In the genomic region with DNA sequence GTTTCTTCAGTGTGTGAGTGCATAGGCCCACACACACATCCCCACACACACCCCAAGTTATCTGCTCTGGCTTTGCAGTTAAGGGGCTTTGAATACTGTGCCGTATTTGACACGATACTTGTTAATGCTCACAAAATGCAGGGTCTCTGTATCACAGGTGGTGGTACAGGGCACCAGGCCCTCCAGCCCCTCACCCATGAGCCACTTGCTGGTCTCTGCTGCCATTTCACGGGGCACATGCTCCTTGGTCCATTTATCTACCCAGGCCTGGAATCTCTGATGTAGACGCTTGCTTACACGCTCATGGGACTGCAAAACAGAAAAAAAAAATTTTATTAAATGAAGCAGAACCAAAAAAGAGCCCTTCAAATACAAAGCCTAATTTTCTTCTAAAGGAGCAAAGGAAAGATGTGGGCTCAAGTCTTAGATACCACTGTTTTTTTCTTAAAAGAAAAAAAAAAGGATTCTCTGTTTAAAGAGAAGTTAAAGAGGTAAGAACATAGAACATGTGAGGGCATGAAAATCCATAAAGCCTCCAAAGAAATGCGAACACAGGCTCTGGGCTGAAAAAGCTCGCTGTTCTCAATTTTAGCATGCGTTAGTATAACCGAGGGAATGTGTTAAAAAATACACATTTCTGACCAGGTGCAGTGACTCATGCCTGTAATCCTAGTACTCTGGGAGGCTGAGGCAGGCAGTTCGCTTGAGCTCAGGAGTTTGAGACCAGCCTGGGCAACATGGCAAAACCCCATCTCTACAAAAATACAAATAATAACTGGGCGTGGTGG, we compare ENCODE assay signal across 2 cellular contexts.
TF ChIP-seq lines count a peak whose summit lies in the region.

No MANE protein-coding gene starts in this region.

TF ChIP-seq in GM23338, 12 proteins besides CTCF, POLR2A, EP300 and RAD21:
- TF ChIP-seq EZH2 (IDR thresholded peaks at IDR 0.05; ENCODE audit: low read depth, unreplicated experiment) = no peak
- TF ChIP-seq, protein P1, sequence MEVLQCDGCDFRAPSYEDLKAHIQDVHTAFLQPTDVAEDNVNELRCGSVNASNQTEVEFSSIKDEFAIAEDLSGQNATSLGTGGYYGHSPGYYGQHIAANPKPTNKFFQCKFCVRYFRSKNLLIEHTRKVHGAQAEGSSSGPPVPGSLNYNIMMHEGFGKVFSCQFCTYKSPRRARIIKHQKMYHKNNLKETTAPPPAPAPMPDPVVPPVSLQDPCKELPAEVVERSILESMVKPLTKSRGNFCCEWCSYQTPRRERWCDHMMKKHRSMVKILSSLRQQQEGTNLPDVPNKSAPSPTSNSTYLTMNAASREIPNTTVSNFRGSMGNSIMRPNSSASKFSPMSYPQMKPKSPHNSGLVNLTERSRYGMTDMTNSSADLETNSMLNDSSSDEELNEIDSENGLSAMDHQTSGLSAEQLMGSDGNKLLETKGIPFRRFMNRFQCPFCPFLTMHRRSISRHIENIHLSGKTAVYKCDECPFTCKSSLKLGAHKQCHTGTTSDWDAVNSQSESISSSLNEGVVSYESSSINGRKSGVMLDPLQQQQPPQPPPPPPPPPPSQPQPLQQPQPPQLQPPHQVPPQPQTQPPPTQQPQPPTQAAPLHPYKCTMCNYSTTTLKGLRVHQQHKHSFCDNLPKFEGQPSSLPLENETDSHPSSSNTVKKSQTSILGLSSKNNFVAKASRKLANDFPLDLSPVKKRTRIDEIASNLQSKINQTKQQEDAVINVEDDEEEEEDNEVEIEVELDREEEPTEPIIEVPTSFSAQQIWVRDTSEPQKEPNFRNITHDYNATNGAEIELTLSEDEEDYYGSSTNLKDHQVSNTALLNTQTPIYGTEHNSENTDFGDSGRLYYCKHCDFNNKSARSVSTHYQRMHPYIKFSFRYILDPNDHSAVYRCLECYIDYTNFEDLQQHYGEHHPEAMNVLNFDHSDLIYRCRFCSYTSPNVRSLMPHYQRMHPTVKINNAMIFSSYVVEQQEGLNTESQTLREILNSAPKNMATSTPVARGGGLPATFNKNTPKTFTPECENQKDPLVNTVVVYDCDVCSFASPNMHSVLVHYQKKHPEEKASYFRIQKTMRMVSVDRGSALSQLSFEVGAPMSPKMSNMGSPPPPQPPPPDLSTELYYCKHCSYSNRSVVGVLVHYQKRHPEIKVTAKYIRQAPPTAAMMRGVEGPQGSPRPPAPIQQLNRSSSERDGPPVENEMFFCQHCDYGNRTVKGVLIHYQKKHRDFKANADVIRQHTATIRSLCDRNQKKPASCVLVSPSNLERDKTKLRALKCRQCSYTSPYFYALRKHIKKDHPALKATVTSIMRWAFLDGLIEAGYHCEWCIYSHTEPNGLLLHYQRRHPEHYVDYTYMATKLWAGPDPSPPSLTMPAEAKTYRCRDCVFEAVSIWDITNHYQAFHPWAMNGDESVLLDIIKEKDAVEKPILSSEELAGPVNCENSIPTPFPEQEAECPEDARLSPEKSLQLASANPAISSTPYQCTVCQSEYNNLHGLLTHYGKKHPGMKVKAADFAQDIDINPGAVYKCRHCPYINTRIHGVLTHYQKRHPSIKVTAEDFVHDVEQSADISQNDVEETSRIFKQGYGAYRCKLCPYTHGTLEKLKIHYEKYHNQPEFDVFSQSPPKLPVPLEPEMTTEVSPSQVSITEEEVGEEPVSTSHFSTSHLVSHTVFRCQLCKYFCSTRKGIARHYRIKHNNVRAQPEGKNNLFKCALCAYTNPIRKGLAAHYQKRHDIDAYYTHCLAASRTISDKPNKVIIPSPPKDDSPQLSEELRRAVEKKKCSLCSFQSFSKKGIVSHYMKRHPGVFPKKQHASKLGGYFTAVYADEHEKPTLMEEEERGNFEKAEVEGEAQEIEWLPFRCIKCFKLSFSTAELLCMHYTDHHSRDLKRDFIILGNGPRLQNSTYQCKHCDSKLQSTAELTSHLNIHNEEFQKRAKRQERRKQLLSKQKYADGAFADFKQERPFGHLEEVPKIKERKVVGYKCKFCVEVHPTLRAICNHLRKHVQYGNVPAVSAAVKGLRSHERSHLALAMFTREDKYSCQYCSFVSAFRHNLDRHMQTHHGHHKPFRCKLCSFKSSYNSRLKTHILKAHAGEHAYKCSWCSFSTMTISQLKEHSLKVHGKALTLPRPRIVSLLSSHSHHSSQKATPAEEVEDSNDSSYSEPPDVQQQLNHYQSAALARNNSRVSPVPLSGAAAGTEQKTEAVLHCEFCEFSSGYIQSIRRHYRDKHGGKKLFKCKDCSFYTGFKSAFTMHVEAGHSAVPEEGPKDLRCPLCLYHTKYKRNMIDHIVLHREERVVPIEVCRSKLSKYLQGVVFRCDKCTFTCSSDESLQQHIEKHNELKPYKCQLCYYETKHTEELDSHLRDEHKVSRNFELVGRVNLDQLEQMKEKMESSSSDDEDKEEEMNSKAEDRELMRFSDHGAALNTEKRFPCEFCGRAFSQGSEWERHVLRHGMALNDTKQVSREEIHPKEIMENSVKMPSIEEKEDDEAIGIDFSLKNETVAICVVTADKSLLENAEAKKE (CRISPR knock-in tag; IDR thresholded peaks at IDR 0.05) = no peak
- TF ChIP-seq JUNB (IDR thresholded peaks at IDR 0.05; ENCODE audit: unreplicated experiment) = no peak
- no peak for TF ChIP-seq CREB1 (CRISPR knock-in tag; IDR thresholded peaks at IDR 0.05; ENCODE audit: low read depth)
- TF ChIP-seq, protein P2, sequence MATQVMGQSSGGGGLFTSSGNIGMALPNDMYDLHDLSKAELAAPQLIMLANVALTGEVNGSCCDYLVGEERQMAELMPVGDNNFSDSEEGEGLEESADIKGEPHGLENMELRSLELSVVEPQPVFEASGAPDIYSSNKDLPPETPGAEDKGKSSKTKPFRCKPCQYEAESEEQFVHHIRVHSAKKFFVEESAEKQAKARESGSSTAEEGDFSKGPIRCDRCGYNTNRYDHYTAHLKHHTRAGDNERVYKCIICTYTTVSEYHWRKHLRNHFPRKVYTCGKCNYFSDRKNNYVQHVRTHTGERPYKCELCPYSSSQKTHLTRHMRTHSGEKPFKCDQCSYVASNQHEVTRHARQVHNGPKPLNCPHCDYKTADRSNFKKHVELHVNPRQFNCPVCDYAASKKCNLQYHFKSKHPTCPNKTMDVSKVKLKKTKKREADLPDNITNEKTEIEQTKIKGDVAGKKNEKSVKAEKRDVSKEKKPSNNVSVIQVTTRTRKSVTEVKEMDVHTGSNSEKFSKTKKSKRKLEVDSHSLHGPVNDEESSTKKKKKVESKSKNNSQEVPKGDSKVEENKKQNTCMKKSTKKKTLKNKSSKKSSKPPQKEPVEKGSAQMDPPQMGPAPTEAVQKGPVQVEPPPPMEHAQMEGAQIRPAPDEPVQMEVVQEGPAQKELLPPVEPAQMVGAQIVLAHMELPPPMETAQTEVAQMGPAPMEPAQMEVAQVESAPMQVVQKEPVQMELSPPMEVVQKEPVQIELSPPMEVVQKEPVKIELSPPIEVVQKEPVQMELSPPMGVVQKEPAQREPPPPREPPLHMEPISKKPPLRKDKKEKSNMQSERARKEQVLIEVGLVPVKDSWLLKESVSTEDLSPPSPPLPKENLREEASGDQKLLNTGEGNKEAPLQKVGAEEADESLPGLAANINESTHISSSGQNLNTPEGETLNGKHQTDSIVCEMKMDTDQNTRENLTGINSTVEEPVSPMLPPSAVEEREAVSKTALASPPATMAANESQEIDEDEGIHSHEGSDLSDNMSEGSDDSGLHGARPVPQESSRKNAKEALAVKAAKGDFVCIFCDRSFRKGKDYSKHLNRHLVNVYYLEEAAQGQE (IDR thresholded peaks at IDR 0.05; ENCODE audit: unreplicated experiment) = no peak
TF ChIP-seq in GM23338: peak in this region for 0.

TF ChIP-seq in HEK293, 187 proteins besides CTCF, POLR2A, EP300 and RAD21:
- peak; percentile 76; the same call in 1 of the 2 replicates for TF ChIP-seq ZNF211 (tag by site-specific recombination; IDR thresholded peaks at IDR 0.05; ENCODE audit: low read depth)
- TF ChIP-seq, protein P3, sequence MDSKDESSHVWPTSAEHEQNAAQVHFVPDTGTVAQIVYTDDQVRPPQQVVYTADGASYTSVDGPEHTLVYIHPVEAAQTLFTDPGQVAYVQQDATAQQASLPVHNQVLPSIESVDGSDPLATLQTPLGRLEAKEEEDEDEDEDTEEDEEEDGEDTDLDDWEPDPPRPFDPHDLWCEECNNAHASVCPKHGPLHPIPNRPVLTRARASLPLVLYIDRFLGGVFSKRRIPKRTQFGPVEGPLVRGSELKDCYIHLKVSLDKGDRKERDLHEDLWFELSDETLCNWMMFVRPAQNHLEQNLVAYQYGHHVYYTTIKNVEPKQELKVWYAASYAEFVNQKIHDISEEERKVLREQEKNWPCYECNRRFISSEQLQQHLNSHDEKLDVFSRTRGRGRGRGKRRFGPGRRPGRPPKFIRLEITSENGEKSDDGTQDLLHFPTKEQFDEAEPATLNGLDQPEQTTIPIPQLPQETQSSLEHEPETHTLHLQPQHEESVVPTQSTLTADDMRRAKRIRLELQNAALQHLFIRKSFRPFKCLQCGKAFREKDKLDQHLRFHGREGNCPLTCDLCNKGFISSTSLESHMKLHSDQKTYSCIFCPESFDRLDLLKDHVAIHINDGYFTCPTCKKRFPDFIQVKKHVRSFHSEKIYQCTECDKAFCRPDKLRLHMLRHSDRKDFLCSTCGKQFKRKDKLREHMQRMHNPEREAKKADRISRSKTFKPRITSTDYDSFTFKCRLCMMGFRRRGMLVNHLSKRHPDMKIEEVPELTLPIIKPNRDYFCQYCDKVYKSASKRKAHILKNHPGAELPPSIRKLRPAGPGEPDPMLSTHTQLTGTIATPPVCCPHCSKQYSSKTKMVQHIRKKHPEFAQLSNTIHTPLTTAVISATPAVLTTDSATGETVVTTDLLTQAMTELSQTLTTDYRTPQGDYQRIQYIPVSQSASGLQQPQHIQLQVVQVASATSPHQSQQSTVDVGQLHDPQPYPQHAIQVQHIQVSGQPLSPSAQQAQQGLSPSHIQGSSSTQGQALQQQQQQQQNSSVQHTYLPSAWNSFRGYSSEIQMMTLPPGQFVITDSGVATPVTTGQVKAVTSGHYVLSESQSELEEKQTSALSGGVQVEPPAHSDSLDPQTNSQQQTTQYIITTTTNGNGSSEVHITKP (tag by site-specific recombination; IDR thresholded peaks at IDR 0.05) = no peak
- TF ChIP-seq HOXD13 (CRISPR knock-in tag; IDR thresholded peaks at IDR 0.05; ENCODE audit: borderline replicate concordance) = no peak
